In genomic region chr12:57236925-57237652, GRCh38 we compare ENCODE assay signal across 9 cellular contexts. TPM values are rescaled to one million over a fixed set of nuclear protein-coding genes. Genes with fewer than 3 reads are reported as not detected.
DNase-seq lines count a peak whose midpoint lies in the region; ATAC-seq and TF ChIP-seq lines count a peak whose summit lies in the region.
"Had no signal": no experiment of that assay in that cellular context is flagged by ENCODE, and none has a peak within 500 bp of the region (broad histone marks: within the 10 kb centered on the region; RNA-seq: fewer than 3 reads in every experiment).

No MANE protein-coding gene starts in this region.

- no peak overlapping the region for H3K4me2 ChIP-seq in Karpas-422 (ENCODE audit: low read depth, low read length, poor library complexity, severe bottlenecking)

- H3K4me3 Mint-ChIP-seq in activated naive CD8-positive, alpha-beta T cell: peak overlapping the region; percentile 85
- H3K4me3 Mint-ChIP-seq in activated naive CD8-positive, alpha-beta T cell treated with anti-CD3 and anti-CD28 coated beads for 36 hours: no peak overlapping the region
- peak overlapping the region; percentile 82 for H3K4me3 Mint-ChIP-seq in activated T-helper 1 cell treated with anti-CD3 and anti-CD28 coated beads, Interleukin-12 subunit alpha, Interleukin-12 subunit beta, Interleukin-2, Interleukin-4 antibody, amounts not matched to agents 30 ng/mL and 10 ng/mL and 1 ng/mL, durations not matched to agents 14 hours and 24 hours and 36 hours

- 22 to 39% methylated on average over 9 of the region's 10 CpGs for WGBS in upper lobe of left lung, 2 donors

- no peak for DNase-seq in activated naive CD8-positive, alpha-beta T cell treated with anti-CD3 and anti-CD28 coated beads for 36 hours
- no peak for DNase-seq in activated T-helper 1 cell treated with anti-CD3 and anti-CD28 coated beads, Interleukin-12 subunit alpha, Interleukin-12 subunit beta, Interleukin-2, Interleukin-4 antibody, amounts not matched to agents 30 ng/mL and 10 ng/mL and 1 ng/mL, durations not matched to agents 14 hours and 24 hours and 36 hours (ENCODE audit: low spot score)
- DNase-seq in islet precursor cell (peak; percentile 69), upper lobe of left lung (no peak), Karpas-422 (no peak), HEK293T (ENCODE audit: extremely low spot score) (no peak)

- no peak for ATAC-seq in upper lobe of left lung (ENCODE audit: low FRiP score in 2 of 2)
- ATAC-seq in GM21825 (IDR thresholded peaks at IDR 0.05; ENCODE audit: unreplicated experiment): no peak

- H3K36me3 Mint-ChIP-seq in activated naive CD8-positive, alpha-beta T cell: peaks cover 9% of the 10 kb centered on the region
- peaks cover 33% of the 10 kb centered on the region for H3K36me3 Mint-ChIP-seq in activated naive CD8-positive, alpha-beta T cell treated with anti-CD3 and anti-CD28 coated beads for 36 hours
- peaks cover 28% of the 10 kb centered on the region for H3K36me3 Mint-ChIP-seq in activated T-helper 1 cell treated with anti-CD3 and anti-CD28 coated beads, Interleukin-12 subunit alpha, Interleukin-12 subunit beta, Interleukin-2, Interleukin-4 antibody, amounts not matched to agents 30 ng/mL and 10 ng/mL and 1 ng/mL, durations not matched to agents 14 hours and 24 hours and 36 hours (ENCODE audit: low read depth)

- H3K27me3 ChIP-seq in upper lobe of left lung (peaks cover 0 to 40% (median 32%) of the 10 kb centered on the region in 4 donors), Karpas-422 (ENCODE audit: low read length) (no peaks in the 10 kb centered on the region)

- CTCF ChIA-PET in HEK293T (lab: Yijun Ruan, JAX): interaction anchor here (1.0 to 10.1 kb wide), 4 partner anchors 10 to 23 kb away, joined by 4 to 121 read pairs (median 8); no protein-coding TSS in a partner anchor

- peaks cover 17% of the 10 kb centered on the region; the same call in 1 of the 2 replicates for H4K20me1 ChIP-seq in Karpas-422 (ENCODE audit: insufficient read depth, low read depth, low read length)

- no peak overlapping the region for H3K27ac Mint-ChIP-seq in activated naive CD8-positive, alpha-beta T cell
- H3K27ac Mint-ChIP-seq in activated naive CD8-positive, alpha-beta T cell treated with anti-CD3 and anti-CD28 coated beads for 36 hours: no peak overlapping the region
- no peak overlapping the region for H3K27ac Mint-ChIP-seq in activated T-helper 1 cell treated with anti-CD3 and anti-CD28 coated beads, Interleukin-12 subunit alpha, Interleukin-12 subunit beta, Interleukin-2, Interleukin-4 antibody, amounts not matched to agents 30 ng/mL and 10 ng/mL and 1 ng/mL, durations not matched to agents 14 hours and 24 hours and 36 hours

- H3K4me1 Mint-ChIP-seq in activated naive CD8-positive, alpha-beta T cell (ENCODE audit: low read depth): peaks cover 55% of the 10 kb centered on the region
- peaks cover 67% of the 10 kb centered on the region for H3K4me1 Mint-ChIP-seq in activated naive CD8-positive, alpha-beta T cell treated with anti-CD3 and anti-CD28 coated beads for 36 hours
- H3K4me1 Mint-ChIP-seq in activated T-helper 1 cell treated with anti-CD3 and anti-CD28 coated beads, Interleukin-12 subunit alpha, Interleukin-12 subunit beta, Interleukin-2, Interleukin-4 antibody, amounts not matched to agents 30 ng/mL and 10 ng/mL and 1 ng/mL, durations not matched to agents 14 hours and 24 hours and 36 hours (ENCODE audit: low read depth): peaks cover 60% of the 10 kb centered on the region

- H3K79me2 ChIP-seq in Karpas-422 (ENCODE audit: low read length): no peaks in the 10 kb centered on the region

- peak overlapping the region in 3 of 4 donors; percentile 9 to 28 (median 16) for H3K4me3 ChIP-seq in upper lobe of left lung
- H3K4me3 ChIP-seq in Karpas-422 (ENCODE audit: low read length): no peak overlapping the region

- peaks cover 16% of the 10 kb centered on the region for H3K27me3 Mint-ChIP-seq in activated naive CD8-positive, alpha-beta T cell
- H3K27me3 Mint-ChIP-seq in activated naive CD8-positive, alpha-beta T cell treated with anti-CD3 and anti-CD28 coated beads for 36 hours: peaks cover 56% of the 10 kb centered on the region
- H3K27me3 Mint-ChIP-seq in activated T-helper 1 cell treated with anti-CD3 and anti-CD28 coated beads, Interleukin-12 subunit alpha, Interleukin-12 subunit beta, Interleukin-2, Interleukin-4 antibody, amounts not matched to agents 30 ng/mL and 10 ng/mL and 1 ng/mL, durations not matched to agents 14 hours and 24 hours and 36 hours (ENCODE audit: insufficient read depth): peaks cover 39% of the 10 kb centered on the region

- no peak overlapping the region for H2AFZ ChIP-seq in Karpas-422 (ENCODE audit: low read length)

- no peak for TF ChIP-seq POLR2A in upper lobe of left lung (IDR thresholded peaks at IDR 0.05)

- no peaks in the 10 kb centered on the region for H3K9me3 Mint-ChIP-seq in activated naive CD8-positive, alpha-beta T cell (ENCODE audit: low read depth)
- H3K9me3 Mint-ChIP-seq in activated naive CD8-positive, alpha-beta T cell treated with anti-CD3 and anti-CD28 coated beads for 36 hours: no peaks in the 10 kb centered on the region
- no peaks in the 10 kb centered on the region for H3K9me3 Mint-ChIP-seq in activated T-helper 1 cell treated with anti-CD3 and anti-CD28 coated beads, Interleukin-12 subunit alpha, Interleukin-12 subunit beta, Interleukin-2, Interleukin-4 antibody, amounts not matched to agents 30 ng/mL and 10 ng/mL and 1 ng/mL, durations not matched to agents 14 hours and 24 hours and 36 hours

- no peak for TF ChIP-seq CTCF in upper lobe of left lung (IDR thresholded peaks at IDR 0.05)

- peaks cover 40 to 50% (median 46%) of the 10 kb centered on the region in 4 donors for H3K4me1 ChIP-seq in upper lobe of left lung
- H3K4me1 ChIP-seq in Karpas-422 (ENCODE audit: low read length): peaks cover 89% of the 10 kb centered on the region

- H3K9ac ChIP-seq in Karpas-422 (ENCODE audit: low read length): no peak overlapping the region

- peak overlapping the region in 1 of 4 donors; percentile 67 for H3K27ac ChIP-seq in upper lobe of left lung
- H3K27ac ChIP-seq in Karpas-422 (ENCODE audit: low read length): no peak overlapping the region

- intact Hi-C loops in activated T-helper 1 cell treated with anti-CD3 and anti-CD28 coated beads, Interleukin-12 subunit alpha, Interleukin-12 subunit beta, Interleukin-2, Interleukin-4 antibody, amounts not matched to agents 30 ng/mL and 10 ng/mL and 1 ng/mL, durations not matched to agents 14 hours and 24 hours and 36 hours (cut with micrococcal nuclease): no loop called here

- no peaks in the 10 kb centered on the region for H3K9me3 ChIP-seq in upper lobe of left lung
- H3K9me3 ChIP-seq in Karpas-422 (ENCODE audit: low read length): no peaks in the 10 kb centered on the region

- TF ChIP-seq EP300 in upper lobe of left lung (IDR thresholded peaks at IDR 0.05): no peak

- no peaks in the 10 kb centered on the region for H3K9me2 ChIP-seq in Karpas-422 (replicated peaks; ENCODE audit: insufficient read depth, low read length)

- POLR2A ChIA-PET in HEK293T (lab: Yijun Ruan, JAX): interaction anchor here (0.7 to 7.0 kb wide), 3 partner anchors 7 to 21 kb away, joined by 3 to 80 read pairs (median 9); partner anchors contain the start of gene SHMT2

- peaks cover 0 to 31% (median 27%) of the 10 kb centered on the region in 4 donors for H3K36me3 ChIP-seq in upper lobe of left lung
- H3K36me3 ChIP-seq in Karpas-422 (ENCODE audit: insufficient read depth, low read length): peaks cover 11% of the 10 kb centered on the region

TF ChIP-seq in HEK293T, 16 proteins besides CTCF, POLR2A, EP300 and RAD21:
- no peak for TF ChIP-seq TARDBP (IDR thresholded peaks at IDR 0.05)
- TF ChIP-seq FOXK2 (IDR thresholded peaks at IDR 0.05): no peak
- no peak for TF ChIP-seq ZNF384 (IDR thresholded peaks at IDR 0.05)
- no peak for TF ChIP-seq FOXM1 (IDR thresholded peaks at IDR 0.05; ENCODE audit: borderline replicate concordance)
- TF ChIP-seq NFRKB (IDR thresholded peaks at IDR 0.05): no peak
- no peak for TF ChIP-seq LEF1 (IDR thresholded peaks at IDR 0.05; ENCODE audit: borderline replicate concordance)

RNA-seq across cellular contexts. Expression of gene SHMT2, which starts 7.6 kb away (rescaled TPM):
- total RNA-seq in activated naive CD8-positive, alpha-beta T cell treated with anti-CD3 and anti-CD28 coated beads for 36 hours: 100 to 1,000 TPM; 517 to 532 TPM
- total RNA-seq in activated T-helper 1 cell treated with anti-CD3 and anti-CD28 coated beads, Interleukin-12 subunit alpha, Interleukin-12 subunit beta, Interleukin-2, Interleukin-4 antibody, amounts not matched to agents 30 ng/mL and 10 ng/mL and 1 ng/mL, durations not matched to agents 14 hours and 24 hours and 36 hours: 276 and 280 TPM in 2 replicates
- total RNA-seq in upper lobe of left lung: 10 to 100 TPM; 37.9 to 92.0 (median 52.0) TPM
- 399 and 449 TPM in 2 replicates for total RNA-seq in Karpas-422 (2014; rRNA removed; shearing (Covaris generic); ENCODE audit: low replicate concordance)

RNA-seq across cellular contexts. Expression of gene STAC3, which starts 13.9 kb away (rescaled TPM):
- total RNA-seq in activated naive CD8-positive, alpha-beta T cell treated with anti-CD3 and anti-CD28 coated beads for 36 hours: 1 to 10 TPM; 2.0 to 2.6 TPM
- 3.1 and 4.2 TPM in 2 replicates for total RNA-seq in activated T-helper 1 cell treated with anti-CD3 and anti-CD28 coated beads, Interleukin-12 subunit alpha, Interleukin-12 subunit beta, Interleukin-2, Interleukin-4 antibody, amounts not matched to agents 30 ng/mL and 10 ng/mL and 1 ng/mL, durations not matched to agents 14 hours and 24 hours and 36 hours
- total RNA-seq in upper lobe of left lung: 10 to 100 TPM in 1 of 6 donors, 1 to 10 TPM in 5; 4.3 to 10.5 (median 5.6) TPM
- 5.9 and 7.8 TPM in 2 replicates for total RNA-seq in Karpas-422 (2014; rRNA removed; shearing (Covaris generic); ENCODE audit: low replicate concordance)

RNA-seq across cellular contexts. Expression of gene NXPH4, which starts 20.5 kb away (rescaled TPM):
- under 1 TPM; 0.19 to 0.26 TPM for total RNA-seq in activated naive CD8-positive, alpha-beta T cell treated with anti-CD3 and anti-CD28 coated beads for 36 hours
- total RNA-seq in activated T-helper 1 cell treated with anti-CD3 and anti-CD28 coated beads, Interleukin-12 subunit alpha, Interleukin-12 subunit beta, Interleukin-2, Interleukin-4 antibody, amounts not matched to agents 30 ng/mL and 10 ng/mL and 1 ng/mL, durations not matched to agents 14 hours and 24 hours and 36 hours: 0.36 and 0.49 TPM in 2 replicates
- under 1 TPM in 3 of 6 donors, not detected in 3; 0.20 to 0.94 (median 0.22) TPM for total RNA-seq in upper lobe of left lung
- total RNA-seq in Karpas-422 (2014; rRNA removed; shearing (Covaris generic); ENCODE audit: low replicate concordance): 2.9 and 4.2 TPM in 2 replicates
- total RNA-seq: ureter had no signal
